ENCODE assay signal across 8 cellular contexts in the genomic region with DNA sequence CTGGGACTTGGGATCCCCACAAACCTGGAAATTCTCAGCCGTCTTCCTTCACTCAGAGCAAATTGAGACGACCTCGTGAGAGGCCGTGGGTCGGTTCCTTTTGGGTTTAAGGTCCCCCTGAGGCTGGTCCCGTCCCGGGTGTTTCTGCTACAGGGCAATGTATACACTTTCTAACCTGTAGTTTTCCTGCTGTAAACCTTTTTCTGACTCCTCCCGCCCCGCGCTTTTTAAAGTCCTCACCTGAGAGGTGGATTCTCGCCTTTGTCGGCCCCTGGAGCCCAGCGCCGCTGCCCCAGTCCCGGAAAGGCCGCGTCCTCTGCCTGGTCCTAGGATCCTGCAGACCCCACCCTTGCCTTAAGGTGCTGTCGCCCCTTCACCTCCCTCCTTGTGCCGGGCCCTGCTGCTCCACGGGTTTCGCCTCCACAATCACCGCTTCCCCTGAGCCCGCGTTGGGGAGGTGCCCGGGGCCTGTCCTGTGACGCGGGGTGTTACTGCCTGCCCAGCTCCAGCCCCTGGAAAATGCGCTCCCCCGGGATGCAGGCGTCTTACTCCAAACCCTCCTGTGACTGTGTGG. TPM values are rescaled to one million over a fixed set of nuclear protein-coding genes. Genes with fewer than 3 reads are reported as not detected.
DNase-seq lines count a peak whose midpoint lies in the region; ATAC-seq, FAIRE-seq and TF ChIP-seq lines count a peak whose summit lies in the region.

No MANE protein-coding gene starts in this region.

- no peaks in the 10 kb centered on the region for H3K9me3 ChIP-seq in CD8-positive, alpha-beta T cell (ENCODE audit: low read length)
- H3K9me3 ChIP-seq in pancreas: no peaks in the 10 kb centered on the region

- POLR2A ChIA-PET in CD8-positive, alpha-beta T cell (lab: Charles Lee): interaction anchor here (1.0 kb wide), 2 partner anchors 66 to 88 kb away, joined by 4 to 5 read pairs; no protein-coding TSS in a partner anchor

- intact Hi-C loops in CD8-positive, alpha-beta T cell (cut with DNase I, micrococcal nuclease): loop anchor here in 1 of 2 experiments (1.0 kb wide), 1 partner anchor 99 kb away; a partner anchor contains a TSS
- intact Hi-C loops in pancreas (cut with DNase I): no loop called here

- peaks cover 4% of the 10 kb centered on the region for H3K36me3 ChIP-seq in CD8-positive, alpha-beta T cell (ENCODE audit: insufficient read depth, low read length)
- H3K36me3 ChIP-seq in pancreas: no peaks in the 10 kb centered on the region

- 0% methylated on average over 30 of the region's 30 CpGs for WGBS in pancreas, 2 donors

- H3K4me1 Mint-ChIP-seq in CD8-positive, alpha-beta T cell (ENCODE audit: low read depth): peaks cover 41% of the 10 kb centered on the region
- peaks cover 36% of the 10 kb centered on the region for H3K4me1 Mint-ChIP-seq in activated T-cell treated with anti-CD3 and anti-CD28 coated beads, Interleukin-2, amount 50 U/mL, for 24 hours (ENCODE audit: low read depth)

- H3K4me3 Mint-ChIP-seq in CD8-positive, alpha-beta T cell: peak overlapping the region; percentile 98
- peak overlapping the region; percentile 95 for H3K4me3 Mint-ChIP-seq in activated T-cell treated with anti-CD3 and anti-CD28 coated beads, Interleukin-2, amount 50 U/mL, for 24 hours

- peaks cover 4% of the 10 kb centered on the region for H3K9me3 Mint-ChIP-seq in CD8-positive, alpha-beta T cell
- peaks cover 19% of the 10 kb centered on the region for H3K9me3 Mint-ChIP-seq in activated T-cell treated with anti-CD3 and anti-CD28 coated beads, Interleukin-2, amount 50 U/mL, for 24 hours

- peak overlapping the region; percentile 97 for H3K27ac Mint-ChIP-seq in CD8-positive, alpha-beta T cell
- peak overlapping the region; percentile 95 for H3K27ac Mint-ChIP-seq in activated T-cell treated with anti-CD3 and anti-CD28 coated beads, Interleukin-2, amount 50 U/mL, for 24 hours

- no peaks in the 10 kb centered on the region for H3K27me3 ChIP-seq in CD8-positive, alpha-beta T cell (ENCODE audit: insufficient read depth, low read length)
- no peaks in the 10 kb centered on the region for H3K27me3 ChIP-seq in pancreas

- CTCF ChIA-PET in CD8-positive, alpha-beta T cell (lab: Charles Lee): no interaction called here

- H3K27ac ChIP-seq in CD8-positive, alpha-beta T cell (ENCODE audit: low read depth, low read length): peak overlapping the region; percentile 79
- peak overlapping the region; percentile 74 to 97 (median 84) for H3K27ac ChIP-seq in pancreas

- peaks cover 42% of the 10 kb centered on the region for H3K36me3 Mint-ChIP-seq in CD8-positive, alpha-beta T cell
- peaks cover 54% of the 10 kb centered on the region for H3K36me3 Mint-ChIP-seq in activated T-cell treated with anti-CD3 and anti-CD28 coated beads, Interleukin-2, amount 50 U/mL, for 24 hours (ENCODE audit: low read depth)

- DNase-seq in CD8-positive, alpha-beta T cell: no peak
- DNase-seq in HTR-8/SVneo (ENCODE audit: insufficient read length, low spot score) (no peak), glomerular visceral epithelial cell (ENCODE audit: extremely low spot score) (peak; percentile 25), pancreas (peak in 5 of 6 donors; percentile 20 to 75 (median 51)), NCI-H1092 treated with DMSO at 0.1 percent for 48 hours (lab: John Stamatoyannopoulos, UW) (no peak)
- DNase-seq in activated T-cell treated with anti-CD3 and anti-CD28 coated beads, Interleukin-2, amount 50 U/mL, for 24 hours: peak; percentile 60

- ATAC-seq in CD8-positive, alpha-beta T cell: peak; percentile 43
- ATAC-seq in GM21381 (IDR thresholded peaks at IDR 0.05; ENCODE audit: unreplicated experiment) (peak; percentile 35), pancreas (peak; percentile 33 to 49 (median 40)), HG02798 (IDR thresholded peaks at IDR 0.05; ENCODE audit: poor library complexity, unreplicated experiment) (no peak)

- H3K4me1 ChIP-seq in CD8-positive, alpha-beta T cell (ENCODE audit: insufficient read depth, low read length): peaks cover 11% of the 10 kb centered on the region
- peaks cover 0 to 6% (median 0%) of the 10 kb centered on the region in 3 donors for H3K4me1 ChIP-seq in pancreas

- H3K4me3 ChIP-seq in CD8-positive, alpha-beta T cell (ENCODE audit: low read depth, low read length): peak overlapping the region; percentile 64
- H3K4me3 ChIP-seq in pancreas: peak overlapping the region; percentile 32 to 70 (median 56)

- H3K27me3 Mint-ChIP-seq in CD8-positive, alpha-beta T cell (ENCODE audit: low read depth): no peaks in the 10 kb centered on the region
- no peaks in the 10 kb centered on the region for H3K27me3 Mint-ChIP-seq in activated T-cell treated with anti-CD3 and anti-CD28 coated beads, Interleukin-2, amount 50 U/mL, for 24 hours

- FAIRE-seq in HTR-8/SVneo (lab: Jason Lieb, UNC) (peak; percentile 20), pancreas (lab: Jason Lieb, UNC) (no peak)

- no peak for TF ChIP-seq CTCF in CD8-positive, alpha-beta T cell (IDR thresholded peaks at IDR 0.05)
- no peak for TF ChIP-seq CTCF in pancreas (IDR thresholded peaks at IDR 0.05)

RNA-seq across cellular contexts. Expression of a gene that starts 0.4 kb away (rescaled TPM):
- total RNA-seq in CD8-positive, alpha-beta T cell: 1 to 10 TPM; 8.4 to 9.2 TPM
- total RNA-seq in pancreas: 1 to 10 TPM; 4.8 to 8.6 (median 5.8) TPM
- polyA plus RNA-seq in pancreas: 1 to 10 TPM; 7.3 to 7.5 TPM

RNA-seq across cellular contexts. Expression of a gene that starts 35.4 kb away (rescaled TPM):
- 1 to 10 TPM; 3.8 TPM for total RNA-seq in CD8-positive, alpha-beta T cell
- 1 to 10 TPM; 1.2 to 4.6 (median 2.6) TPM for total RNA-seq in pancreas
- under 1 TPM; 0.68 to 0.94 TPM for polyA plus RNA-seq in pancreas

RNA-seq across cellular contexts. Expression of a gene that starts 37.2 kb away (rescaled TPM):
- 10 to 100 TPM in 1 of 2 experiments, 1 to 10 TPM in 1; 9.6 to 12.4 TPM for total RNA-seq in CD8-positive, alpha-beta T cell
- total RNA-seq in pancreas: 10 to 100 TPM in 1 of 6 donors, 1 to 10 TPM in 5; 4.9 to 10.1 (median 6.2) TPM
- 1 to 10 TPM; 3.5 to 5.1 TPM for polyA plus RNA-seq in pancreas

Comparison
In these comparisons a context has a peak if more than half of its experiments do, and no peak if none do; other contexts are left out.
1. DNase-seq: peak in activated T-cell treated with anti-CD3 and anti-CD28 coated beads, Interleukin-2, amount 50 U/mL, for 24 hours (single experiment), glomerular visceral epithelial cell (single experiment) and pancreas (5 of 6); none in CD8-positive, alpha-beta T cell (0 of 7), HTR-8/SVneo (single experiment) and NCI-H1092 treated with DMSO at 0.1 percent for 48 hours (single experiment).